9 cellular contexts compared by ENCODE assay signal in genomic region chr10:90592903-90593302, GRCh38.
A peak's percentile ranks its signal among the peaks of the same experiment; 100 is the strongest.
DNase-seq lines count a peak whose midpoint lies in the region; ATAC-seq and TF ChIP-seq lines count a peak whose summit lies in the region.
"Had no signal": no experiment of that assay in that cellular context is flagged by ENCODE, and none has a peak within 500 bp of the region (broad histone marks: within the 10 kb centered on the region; RNA-seq: fewer than 3 reads in every experiment).

No MANE protein-coding gene starts in this region.

- no peak overlapping the region for H3K27ac Mint-ChIP-seq in Calu3 (ENCODE audit: unreplicated experiment)
- no peak overlapping the region for H3K27ac Mint-ChIP-seq in naive thymus-derived CD4-positive, alpha-beta T cell

- intact Hi-C loops in Calu3 (cut with micrococcal nuclease; ENCODE audit: unreplicated experiment), result loop anchor here (2.0 to 10.0 kb wide), 2 partner anchors 448 to 800 kb away; no protein-coding TSS in a partner anchor
- intact Hi-C loops in naive thymus-derived CD4-positive, alpha-beta T cell (cut with micrococcal nuclease), result no loop called here

- H3K9me3 ChIP-seq in adipocyte (ENCODE audit: control insufficient read depth, low read length) (no peaks in the 10 kb centered on the region), iPS DF 6.9 (ENCODE audit: control insufficient read depth, insufficient read depth, low read length) (no peaks in the 10 kb centered on the region)
- H3K9me3 ChIP-seq in naive thymus-derived CD4-positive, alpha-beta T cell (ENCODE audit: control insufficient read depth in 2 of 3, low read length in 3 of 3), result no peaks in the 10 kb centered on the region
- H3K9me3 ChIP-seq: neutrophil had no signal

- peak; percentile 60 for ATAC-seq in GM19452 (IDR thresholded peaks at IDR 0.05; ENCODE audit: unreplicated experiment)
- no peak for ATAC-seq in HG03460 (IDR thresholded peaks at IDR 0.05; ENCODE audit: unreplicated experiment)
- ATAC-seq in naive thymus-derived CD4-positive, alpha-beta T cell, result no peak

- H3K27ac ChIP-seq in iPS DF 6.9 (ENCODE audit: low read length), result no peak overlapping the region
- no peak overlapping the region for H3K27ac ChIP-seq in naive thymus-derived CD4-positive, alpha-beta T cell (ENCODE audit: low read depth, low read length)
- H3K27ac ChIP-seq: neutrophil had no signal

- no peak overlapping the region for H3K4me3 Mint-ChIP-seq in Calu3 (ENCODE audit: low read depth, unreplicated experiment)
- no peak overlapping the region for H3K4me3 Mint-ChIP-seq in naive thymus-derived CD4-positive, alpha-beta T cell

- H3K36me3 ChIP-seq in adipocyte (ENCODE audit: control insufficient read depth, insufficient read depth, low read length, severe bottlenecking) (no peaks in the 10 kb centered on the region), iPS DF 6.9 (ENCODE audit: control insufficient read depth, insufficient read depth, low read length) (no peaks in the 10 kb centered on the region)
- H3K36me3 ChIP-seq in naive thymus-derived CD4-positive, alpha-beta T cell (ENCODE audit: control insufficient read depth in 2 of 3, insufficient read depth in 3 of 3, low read length in 3 of 3), result no peaks in the 10 kb centered on the region
- H3K36me3 ChIP-seq: neutrophil had no signal

- no peak overlapping the region for H3K4me3 ChIP-seq in adipocyte (ENCODE audit: low read length)
- no peak overlapping the region for H3K4me3 ChIP-seq in iPS DF 6.9 (ENCODE audit: low read length)
- no peak overlapping the region for H3K4me3 ChIP-seq in naive thymus-derived CD4-positive, alpha-beta T cell (ENCODE audit: low read length)

- H3K27me3 Mint-ChIP-seq in Calu3 (ENCODE audit: unreplicated experiment), result peaks cover 62% of the 10 kb centered on the region
- peaks cover 2 to 16% (median 14%) of the 10 kb centered on the region in 5 donors for H3K27me3 Mint-ChIP-seq in naive thymus-derived CD4-positive, alpha-beta T cell

- WGBS in iPS DF 6.9 (ENCODE audit: insufficient coverage, insufficient read length), result no CpG with 5 or more reads among the region's 2 CpGs

- H3K4me1 ChIP-seq in adipocyte (ENCODE audit: control insufficient read depth, insufficient read depth, low read length), result no peaks in the 10 kb centered on the region
- H3K4me1 ChIP-seq in iPS DF 6.9 (ENCODE audit: control insufficient read depth, insufficient read depth, low read length), result no peaks in the 10 kb centered on the region
- H3K4me1 ChIP-seq in naive thymus-derived CD4-positive, alpha-beta T cell (ENCODE audit: control insufficient read depth in 2 of 2, insufficient read depth in 2 of 2, low read length in 2 of 2), result no peaks in the 10 kb centered on the region

- no peaks in the 10 kb centered on the region for H3K9me3 Mint-ChIP-seq in Calu3 (ENCODE audit: low read depth, unreplicated experiment)
- H3K9me3 Mint-ChIP-seq in naive thymus-derived CD4-positive, alpha-beta T cell, result peaks cover 0 to 5% (median 0%) of the 10 kb centered on the region in 11 donors

- no TSS peak for BruUV-seq in Calu3 (replicated peaks; lab: Mats Ljungman, UMichigan)

- DNase-seq in Calu3, result peak; percentile 38
- peak; percentile 71 for DNase-seq in NAMALWA (ENCODE audit: low spot score)
- DNase-seq in adipocyte (ENCODE audit: low read depth), result peak; percentile 70
- DNase-seq in iPS DF 6.9 (ENCODE audit: low read depth, low spot score), result peak; percentile 25
- peak; percentile 58 for DNase-seq in ureter (ENCODE audit: low spot score)
- DNase-seq in naive thymus-derived CD4-positive, alpha-beta T cell, result no peak

- H3K36me3 Mint-ChIP-seq in Calu3 (ENCODE audit: insufficient read depth, unreplicated experiment), result no peaks in the 10 kb centered on the region
- no peaks in the 10 kb centered on the region for H3K36me3 Mint-ChIP-seq in naive thymus-derived CD4-positive, alpha-beta T cell

- H3K27me3 ChIP-seq in adipocyte (replicated peaks; ENCODE audit: control insufficient read depth, insufficient read depth, low read length), result peaks cover 10% of the 10 kb centered on the region
- H3K27me3 ChIP-seq in iPS DF 6.9 (ENCODE audit: control insufficient read depth, insufficient read depth, low read length), result no peaks in the 10 kb centered on the region
- no peaks in the 10 kb centered on the region for H3K27me3 ChIP-seq in naive thymus-derived CD4-positive, alpha-beta T cell (ENCODE audit: control insufficient read depth in 2 of 2, insufficient read depth in 2 of 2, low read length in 2 of 2)
- H3K27me3 ChIP-seq: neutrophil had no signal

- POLR2A ChIA-PET in naive thymus-derived CD4-positive, alpha-beta T cell (lab: Charles Lee), result no interaction called here

- H3K9ac ChIP-seq in adipocyte (ENCODE audit: low read length), result no peak overlapping the region

- CTCF ChIA-PET in Calu3 (lab: Charles Lee), result interaction anchor here (1.1 to 1.4 kb wide), 2 partner anchors 305 to 444 kb away, joined by 8 to 9 read pairs; no protein-coding TSS in a partner anchor
- CTCF ChIA-PET in naive thymus-derived CD4-positive, alpha-beta T cell (lab: Charles Lee), result no interaction called here

- peaks cover 7% of the 10 kb centered on the region for H3K4me1 Mint-ChIP-seq in Calu3 (ENCODE audit: low read depth, unreplicated experiment)
- H3K4me1 Mint-ChIP-seq in naive thymus-derived CD4-positive, alpha-beta T cell, result no peaks in the 10 kb centered on the region

- no peak for TF ChIP-seq CTCF in Calu3 (IDR thresholded peaks at IDR 0.05; ENCODE audit: unreplicated experiment)

Comparison
In these comparisons a context has a peak if more than half of its experiments do, and no peak if none do; other contexts are left out.
1. DNase-seq: peak in Calu3 (single experiment), NAMALWA (single experiment), adipocyte (single experiment), iPS DF 6.9 (single experiment) and ureter (single experiment); none in naive thymus-derived CD4-positive, alpha-beta T cell (0 of 9).